Comparison of ENCODE assay signal across 8 cellular contexts in the genomic region with DNA sequence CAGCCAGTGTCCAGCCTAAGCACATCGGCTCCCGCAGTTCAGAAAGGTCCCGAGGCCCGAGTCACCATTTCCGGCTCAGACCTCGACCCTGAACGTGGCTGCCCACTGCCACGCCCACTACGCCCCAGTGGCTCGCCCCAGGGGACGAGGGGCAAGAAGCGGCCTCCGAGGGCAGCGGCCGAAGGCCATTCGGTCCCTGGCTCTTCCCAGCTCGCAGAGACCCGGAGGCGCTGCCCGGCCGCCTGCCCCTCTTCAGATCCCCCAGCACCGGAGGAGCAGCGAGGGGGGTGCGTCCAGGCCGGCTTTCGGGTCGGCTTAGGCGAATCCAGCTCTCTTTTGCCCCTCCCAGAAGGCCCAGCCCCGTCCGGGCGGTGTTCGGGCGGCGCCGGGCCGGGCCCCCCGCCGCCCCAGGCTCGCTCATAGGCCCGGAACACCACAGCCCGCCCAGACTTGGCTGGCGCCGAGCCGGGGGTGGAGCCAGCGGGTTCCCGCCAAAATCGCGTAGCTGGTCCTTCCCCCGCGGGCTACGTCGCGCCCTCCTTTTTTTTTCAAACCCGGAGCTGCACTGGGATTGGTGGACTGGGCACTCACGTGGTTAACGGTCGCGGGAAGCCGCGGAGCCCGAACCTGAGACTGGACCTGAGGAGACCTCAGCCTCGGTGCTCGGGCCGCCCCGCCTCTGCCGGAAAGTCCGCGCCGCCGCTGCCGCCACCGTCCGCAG. TPM values are rescaled to one million over a fixed set of nuclear protein-coding genes. Genes with fewer than 3 reads are reported as not detected.
DNase-seq lines count a peak whose midpoint lies in the region; ATAC-seq lines count a peak whose summit lies in the region.

Gene WEE1, plus strand, starts transcription at position 617 of the 721 bp plus-strand sequence. CDS start 264 bp downstream, outside the sequence.

- peak; percentile 79 for ATAC-seq in GM21367 (IDR thresholded peaks at IDR 0.05; ENCODE audit: unreplicated experiment)

- H3K4me3 ChIP-seq in effector memory CD4-positive, alpha-beta T cell (ENCODE audit: insufficient read depth, low read depth, low read length, poor library complexity, severe bottlenecking) = peak within 1 kb of the TSS; percentile 78

- POLR2A ChIA-PET in activated CD8-positive, alpha-beta memory T cell treated with anti-CD3 and anti-CD28 coated beads for 36 hours (lab: Charles Lee) = interaction anchor here (0.6 to 1.9 kb wide), 7 partner anchors 28 to 610 kb away, joined by 3 to 12 read pairs (median 9); partner anchors contain the start of gene ZNF143

- CTCF ChIA-PET in activated CD8-positive, alpha-beta memory T cell treated with anti-CD3 and anti-CD28 coated beads for 36 hours (lab: Charles Lee) = interaction anchor here (0.6 to 2.0 kb wide), 5 partner anchors 28 to 734 kb away, joined by 3 to 11 read pairs (median 6); no protein-coding TSS in a partner anchor

- peaks cover 6% of the 10 kb centered on the region for H3K4me1 ChIP-seq in effector memory CD4-positive, alpha-beta T cell (ENCODE audit: control insufficient read depth, insufficient read depth, low read length, poor library complexity, severe bottlenecking)

- no peaks in the 10 kb centered on the region for H3K9me3 ChIP-seq in effector memory CD4-positive, alpha-beta T cell (ENCODE audit: control insufficient read depth, low read length)

- peak within 1 kb of the TSS; percentile 70 for H3K27ac ChIP-seq in effector memory CD4-positive, alpha-beta T cell (ENCODE audit: insufficient read depth, low read length, poor library complexity, severe bottlenecking)

- DNase-seq in COR-L47 (lab: John Stamatoyannopoulos, UW) (peak; percentile 98), HT1080 (ENCODE audit: low read depth) (peak; percentile 100), NOMO-1 (lab: John Stamatoyannopoulos, UW; ENCODE audit: unreplicated experiment in 2 of 2) (peak; percentile 95 to 99), medulla oblongata (ENCODE audit: extremely low spot score) (peak; percentile 97)
- DNase-seq in effector memory CD4-positive, alpha-beta T cell = peak; percentile 91 to 94 (median 94)
- peak; percentile 95 to 97 (median 96) for DNase-seq in stimulated activated CD4-positive, alpha-beta T cell treated with anti-CD3 and anti-CD28 coated beads, TNF-alpha, amount 100 ng/mL, for 48 hours (ENCODE audit: low read depth in 3 of 3)

- H3K27me3 ChIP-seq in effector memory CD4-positive, alpha-beta T cell (replicated peaks; ENCODE audit: control insufficient read depth, insufficient read depth, low read length, poor library complexity, severe bottlenecking) = no peaks in the 10 kb centered on the region

- no peaks in the 10 kb centered on the region for H3K36me3 ChIP-seq in effector memory CD4-positive, alpha-beta T cell (ENCODE audit: control insufficient read depth, insufficient read depth, low read length)

RNA-seq across cellular contexts. Expression of gene WEE1, which starts in this region (rescaled TPM):
- 37.5 and 39.0 TPM in 2 replicates for total RNA-seq in HT1080 (2014; rRNA removed; shearing (Covaris generic))
- 27.1 and 37.1 TPM in 2 replicates for polyA plus RNA-seq in HT1080 (2015; cell fraction: cytosol; rRNA removed)
- 92.4 and 105 TPM in 2 replicates for polyA plus RNA-seq in HT1080 (2015; cell fraction: nucleus; rRNA removed)
- 10 to 100 TPM; 54.3 to 61.1 TPM for total RNA-seq in activated CD8-positive, alpha-beta memory T cell treated with anti-CD3 and anti-CD28 coated beads for 36 hours

Comparison
In these comparisons a context has a peak if more than half of its experiments do, and no peak if none do; other contexts are left out.
1. Peak in every context shown above with its lines: DNase-seq, ATAC-seq, H3K4me3 ChIP-seq and H3K27ac ChIP-seq.